10 cellular contexts compared by ENCODE assay signal in the genomic region with DNA sequence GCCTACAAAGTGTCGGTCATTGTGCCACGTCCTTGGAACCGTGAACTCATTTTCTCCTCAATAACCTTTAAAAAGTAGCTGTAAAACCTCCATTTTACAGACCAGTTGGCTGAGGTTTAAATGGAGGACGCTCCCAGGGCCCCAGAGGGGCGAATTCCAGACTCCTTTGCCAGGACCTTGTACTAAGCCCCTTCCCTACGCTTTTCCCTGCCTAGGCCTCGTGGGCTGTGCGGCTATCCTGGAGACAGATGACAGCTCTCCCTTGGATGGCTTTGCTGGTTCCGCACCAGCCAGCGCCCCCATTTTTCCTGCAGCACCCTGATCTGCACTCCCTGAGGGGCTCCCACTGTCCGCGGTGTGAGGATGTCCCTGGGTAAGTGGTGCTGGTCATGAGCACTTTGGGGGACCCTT. TPM values are rescaled to one million over a fixed set of nuclear protein-coding genes. Genes with fewer than 3 reads are reported as not detected.
A peak's percentile ranks its signal among the peaks of the same experiment; 100 is the strongest.
DNase-seq lines count a peak whose midpoint lies in the region; ATAC-seq and TF ChIP-seq lines count a peak whose summit lies in the region.
"Had no signal": no experiment of that assay in that cellular context is flagged by ENCODE, and none has a peak within 500 bp of the region (broad histone marks: within the 10 kb centered on the region; RNA-seq: fewer than 3 reads in every experiment).

No MANE protein-coding gene starts in this region.

- H3K27ac Mint-ChIP-seq in naive thymus-derived CD4-positive, alpha-beta T cell, result peak overlapping the region; percentile 73 to 94 (median 84)

- H3K4me3 ChIP-seq in AG09309 (ENCODE audit: control insufficient read depth, low read depth, low read length), result peak overlapping the region; percentile 76
- H3K4me3 ChIP-seq in MG63, result peak overlapping the region; percentile 96
- peak overlapping the region; percentile 100 for H3K4me3 ChIP-seq in ectodermal cell (ENCODE audit: insufficient read depth, low read depth, low read length)
- H3K4me3 ChIP-seq in naive thymus-derived CD4-positive, alpha-beta T cell (ENCODE audit: low read length), result peak overlapping the region; percentile 94

- TF ChIP-seq CTCF in AG09309 (IDR thresholded peaks at IDR 0.05; ENCODE audit: control insufficient read depth, insufficient read depth, low read depth, low read length, missing control alignments), result no peak

- H3K9me3 ChIP-seq in MG63 (no peaks in the 10 kb centered on the region), ectodermal cell (ENCODE audit: control insufficient read depth, low read length) (no peaks in the 10 kb centered on the region)
- H3K9me3 ChIP-seq in naive thymus-derived CD4-positive, alpha-beta T cell (ENCODE audit: control insufficient read depth in 2 of 3, low read length in 3 of 3), result no peaks in the 10 kb centered on the region

- H3K4me1 ChIP-seq in ectodermal cell (ENCODE audit: control insufficient read depth, insufficient read depth, low read length), result peaks cover 9% of the 10 kb centered on the region
- H3K4me1 ChIP-seq in naive thymus-derived CD4-positive, alpha-beta T cell (ENCODE audit: control insufficient read depth in 2 of 2, insufficient read depth in 2 of 2, low read length in 2 of 2), result peaks cover 10 to 11% of the 10 kb centered on the region in 2 donors

- H3K27me3 ChIP-seq in MG63 (no peaks in the 10 kb centered on the region), ectodermal cell (ENCODE audit: control insufficient read depth, insufficient read depth, low read length, poor library complexity, severe bottlenecking) (no peaks in the 10 kb centered on the region)
- no peaks in the 10 kb centered on the region for H3K27me3 ChIP-seq in naive thymus-derived CD4-positive, alpha-beta T cell (ENCODE audit: control insufficient read depth in 2 of 2, insufficient read depth in 2 of 2, low read length in 2 of 2)

- WGBS in ectodermal cell, 2 experiments, result 68 to 71% methylated on average over 12 of the region's 12 CpGs

- peaks cover 7 to 33% (median 24%) of the 10 kb centered on the region in 7 donors for H3K4me1 Mint-ChIP-seq in naive thymus-derived CD4-positive, alpha-beta T cell

- peaks cover 8 to 23% (median 13%) of the 10 kb centered on the region in 5 donors for H3K36me3 Mint-ChIP-seq in naive thymus-derived CD4-positive, alpha-beta T cell

- H3K27me3 Mint-ChIP-seq in naive thymus-derived CD4-positive, alpha-beta T cell, result peaks cover 0 to 9% (median 0%) of the 10 kb centered on the region in 5 donors

- intact Hi-C loops in naive thymus-derived CD4-positive, alpha-beta T cell (cut with micrococcal nuclease), result loop anchor here in 1 of 2 donors (5.0 kb wide), 1 partner anchor 415 kb away; the partner anchor contains the start of genes RPRD1B and TTI1

- no peak for DNase-seq in AG09309 (ENCODE audit: low read depth)
- DNase-seq in MG63, result no peak
- DNase-seq in naive thymus-derived CD4-positive, alpha-beta T cell, result no peak
- no peak for DNase-seq in activated CD4-positive, CD25-positive, alpha-beta regulatory T cell treated with anti-CD3 and anti-CD28 coated beads, Interleukin-2, amount 50 U/mL, for 72 hours
- DNase-seq: stimulated activated CD4-positive, alpha-beta T cell treated with anti-CD3 and anti-CD28 coated beads, Interleukin-4, amount 100 ng/mL, for 1 hour; T-helper 9 cell had no signal

- peak overlapping the region; percentile 82 to 94 (median 86) for H3K4me3 Mint-ChIP-seq in naive thymus-derived CD4-positive, alpha-beta T cell

- peaks cover 32% of the 10 kb centered on the region for H3K36me3 ChIP-seq in MG63
- H3K36me3 ChIP-seq in ectodermal cell (ENCODE audit: control insufficient read depth, insufficient read depth, low read length), result no peaks in the 10 kb centered on the region
- peaks cover 0 to 23% (median 0%) of the 10 kb centered on the region in 3 experiments for H3K36me3 ChIP-seq in naive thymus-derived CD4-positive, alpha-beta T cell (ENCODE audit: control insufficient read depth in 2 of 3, insufficient read depth in 3 of 3, low read length in 3 of 3)

- no peak for ATAC-seq in naive thymus-derived CD4-positive, alpha-beta T cell
- ATAC-seq in HG03342 (IDR thresholded peaks at IDR 0.05; ENCODE audit: unreplicated experiment) (no peak), GM21526 (IDR thresholded peaks at IDR 0.05; ENCODE audit: low FRiP score, unreplicated experiment) (no peak), HG02759 (IDR thresholded peaks at IDR 0.05; ENCODE audit: unreplicated experiment) (no peak)

- H3K27ac ChIP-seq in ectodermal cell (ENCODE audit: insufficient read depth, low read depth, low read length, poor library complexity, severe bottlenecking), result no peak overlapping the region
- peak overlapping the region; percentile 81 for H3K27ac ChIP-seq in naive thymus-derived CD4-positive, alpha-beta T cell (ENCODE audit: low read depth, low read length)

- POLR2A ChIA-PET in naive thymus-derived CD4-positive, alpha-beta T cell (lab: Charles Lee), result interaction anchor here (3.6 to 3.8 kb wide), 2 partner anchors 13 to 25 kb away, joined by 48 to 109 read pairs; partner anchors contain the start of genes RALGAPB and SNHG17

- CTCF ChIA-PET in naive thymus-derived CD4-positive, alpha-beta T cell (lab: Charles Lee), result interaction anchor here (2.7 to 5.5 kb wide), 3 partner anchors 10 to 25 kb away, joined by 14 to 74 read pairs (median 18); partner anchors contain the start of genes RALGAPB and SNHG17

- H3K9me3 Mint-ChIP-seq in naive thymus-derived CD4-positive, alpha-beta T cell, result peaks cover 0 to 2% (median 0%) of the 10 kb centered on the region in 11 donors

RNA-seq across cellular contexts. Expression of gene SNHG17, which starts 12.1 kb away (rescaled TPM):
- 9.5 and 38.6 TPM in 2 replicates for total RNA-seq in MG63 (2014; rRNA removed; shearing (Covaris generic); ENCODE audit: low replicate concordance)
- polyA plus RNA-seq in ectodermal cell (2013, experiment 1 of 4), result 113 TPM
- polyA plus RNA-seq in ectodermal cell (2013, experiment 2 of 4), result 94.9 TPM
- polyA plus RNA-seq in ectodermal cell (2013, experiment 3 of 4), result 80.7 TPM
- polyA plus RNA-seq in ectodermal cell (2013, experiment 4 of 4), result 89.6 TPM
- total RNA-seq in naive thymus-derived CD4-positive, alpha-beta T cell, result 100 to 1,000 TPM in 1 of 5 experiments, 10 to 100 TPM in 4; 43.9 to 102 (median 52.4) TPM
- polyA plus RNA-seq in naive thymus-derived CD4-positive, alpha-beta T cell, result 100 to 1,000 TPM in 1 of 2 donors, 10 to 100 TPM in 1; 40.2 to 141 TPM

RNA-seq across cellular contexts. Expression of gene RALGAPB, which starts 25.4 kb away (rescaled TPM):
- total RNA-seq in MG63 (2014; rRNA removed; shearing (Covaris generic); ENCODE audit: low replicate concordance), result 6.2 and 13.2 TPM in 2 replicates
- polyA plus RNA-seq in ectodermal cell (2013, experiment 1 of 4), result 33.7 TPM
- 32.7 TPM for polyA plus RNA-seq in ectodermal cell (2013, experiment 2 of 4)
- polyA plus RNA-seq in ectodermal cell (2013, experiment 3 of 4), result 23.1 TPM
- polyA plus RNA-seq in ectodermal cell (2013, experiment 4 of 4), result 27.2 TPM
- total RNA-seq in naive thymus-derived CD4-positive, alpha-beta T cell, result 10 to 100 TPM; 36.8 to 50.4 (median 41.8) TPM
- 10 to 100 TPM; 10.8 to 14.7 TPM for polyA plus RNA-seq in naive thymus-derived CD4-positive, alpha-beta T cell
